25 cellular contexts compared by ENCODE assay signal in genomic region chr9:127711831-127712274, GRCh38. TPM values are rescaled to one million over a fixed set of nuclear protein-coding genes. Genes with fewer than 3 reads are reported as not detected.
DNase-seq lines count a peak whose midpoint lies in the region; ATAC-seq and TF ChIP-seq lines count a peak whose summit lies in the region.
"Had no signal": no experiment of that assay in that cellular context is flagged by ENCODE, and none has a peak within 500 bp of the region (broad histone marks: within the 10 kb centered on the region; RNA-seq: fewer than 3 reads in every experiment).

No MANE protein-coding gene starts in this region.

- ATAC-seq in central memory CD8-positive, alpha-beta T cell (replicated peaks; ENCODE audit: extremely low read depth, poor library complexity, severe bottlenecking), result no peak
- ATAC-seq: foreskin keratinocyte; K562; naive thymus-derived CD8-positive, alpha-beta T cell; psoas muscle had no signal

- no peaks in the 10 kb centered on the region for H3K9me3 Mint-ChIP-seq in central memory CD8-positive, alpha-beta T cell
- H3K9me3 Mint-ChIP-seq in type B pancreatic cell, result no peaks in the 10 kb centered on the region

- H4K20me1 ChIP-seq in Karpas-422 (ENCODE audit: insufficient read depth, low read depth, low read length), result 0 out of 2 replicates have a peak, but pooled peaks cover 8% of the 10 kb centered on the region

- H3K4me3 Mint-ChIP-seq in central memory CD8-positive, alpha-beta T cell, result no peak overlapping the region
- H3K4me3 Mint-ChIP-seq in type B pancreatic cell, result peak overlapping the region; percentile 31
- H3K4me3 Mint-ChIP-seq: CD14-positive monocyte, HFFc6 had no signal

- H3K27me3 Mint-ChIP-seq in central memory CD8-positive, alpha-beta T cell, result no peaks in the 10 kb centered on the region
- peaks cover 3% of the 10 kb centered on the region for H3K27me3 Mint-ChIP-seq in type B pancreatic cell
- H3K27me3 Mint-ChIP-seq: naive thymus-derived CD8-positive, alpha-beta T cell had no signal

- DNase-seq in NCI-H2196 (lab: John Stamatoyannopoulos, UW; ENCODE audit: unreplicated experiment), result peak; percentile 30
- DNase-seq in NCI-H2196 treated with DMSO at 0.1 percent for 48 hours (lab: John Stamatoyannopoulos, UW; ENCODE audit: unreplicated experiment), result no peak
- DNase-seq in NCI-H2171 (lab: John Stamatoyannopoulos, UW), result peak; percentile 58
- DNase-seq in central memory CD8-positive, alpha-beta T cell (ENCODE audit: low spot score in 2 of 2), result no peak
- no peak for DNase-seq in type B pancreatic cell (ENCODE audit: extremely low spot score, unreplicated experiment)
- DNase-seq in Karpas-422, result no peak
- DNase-seq in Ammon's horn (ENCODE audit: low spot score), result no peak
- DNase-seq in stimulated activated naive CD4-positive, alpha-beta T cell treated with Interleukin-2 at 50 U/mL for 16 hours (lab: John Stamatoyannopoulos, UW), result no peak
- DNase-seq: activated CD4-positive, alpha-beta T cell treated with anti-CD3 and anti-CD28 coated beads, Interleukin-2, amount 50 U/mL, for 1 hour; DMS79; foreskin keratinocyte; HFFc6; hypothalamus; kidney glomerular epithelial cell; naive thymus-derived CD8-positive, alpha-beta T cell; NCI-H1048; NCI-H2227 treated with DMSO at 0.1 percent for 48 hours; psoas muscle; small intestine; stimulated activated CD4-positive, alpha-beta T cell treated with anti-CD3 and anti-CD28 coated beads, Interleukin-2, amount 100 ng/mL, for 48 hours had no signal

- H3K4me3 ChIP-seq in Karpas-422 (ENCODE audit: low read length), result no peak overlapping the region
- H3K4me3 ChIP-seq: cardiac muscle cell, K562, psoas muscle had no signal

- peak overlapping the region; percentile 80 for H3K27ac Mint-ChIP-seq in central memory CD8-positive, alpha-beta T cell (ENCODE audit: low read depth)
- peak overlapping the region; percentile 39 for H3K27ac Mint-ChIP-seq in type B pancreatic cell
- H3K27ac Mint-ChIP-seq: HFFc6 had no signal

- no peak overlapping the region for H2AFZ ChIP-seq in Karpas-422 (ENCODE audit: low read length)

- H3K4me1 ChIP-seq in Karpas-422 (ENCODE audit: low read length), result peaks cover 13% of the 10 kb centered on the region
- H3K4me1 ChIP-seq: foreskin keratinocyte had no signal

- peaks cover 12% of the 10 kb centered on the region for H3K36me3 Mint-ChIP-seq in central memory CD8-positive, alpha-beta T cell (ENCODE audit: insufficient read depth)
- H3K36me3 Mint-ChIP-seq in type B pancreatic cell, result no peaks in the 10 kb centered on the region
- H3K36me3 Mint-ChIP-seq: naive thymus-derived CD8-positive, alpha-beta T cell had no signal

- H3K9ac ChIP-seq in Karpas-422 (ENCODE audit: low read length), result no peak overlapping the region

- no peak overlapping the region for H3K4me2 ChIP-seq in Karpas-422 (ENCODE audit: low read depth, low read length, poor library complexity, severe bottlenecking)

- TF ChIP-seq CTCF in type B pancreatic cell (conservative IDR thresholded peaks at IDR 0.05), result no peak

- no peaks in the 10 kb centered on the region for H3K27me3 ChIP-seq in Karpas-422 (ENCODE audit: low read length)
- H3K27me3 ChIP-seq: cardiac muscle cell, foreskin keratinocyte had no signal

- no peaks in the 10 kb centered on the region for H3K36me3 ChIP-seq in Karpas-422 (ENCODE audit: insufficient read depth, low read length)
- H3K36me3 ChIP-seq: cardiac muscle cell had no signal

- no peaks in the 10 kb centered on the region for H3K79me2 ChIP-seq in Karpas-422 (ENCODE audit: low read length)

- 0 out of 2 replicates have a peak, but pooled peaks cover 4% of the 10 kb centered on the region for H3K9me3 ChIP-seq in Karpas-422 (ENCODE audit: low read length)
- H3K9me3 ChIP-seq: psoas muscle had no signal

- no peaks in the 10 kb centered on the region for H3K9me2 ChIP-seq in Karpas-422 (replicated peaks; ENCODE audit: insufficient read depth, low read length)

- H3K27ac ChIP-seq in Karpas-422 (ENCODE audit: low read length), result no peak overlapping the region
- H3K27ac ChIP-seq: cardiac muscle cell, epithelial cell of prostate, foreskin keratinocyte, psoas muscle had no signal

- H3K4me1 Mint-ChIP-seq in central memory CD8-positive, alpha-beta T cell, result peaks cover 43% of the 10 kb centered on the region
- peaks cover 15% of the 10 kb centered on the region for H3K4me1 Mint-ChIP-seq in type B pancreatic cell (ENCODE audit: unreplicated experiment)

RNA-seq across cellular contexts. Expression of gene PTRH1, which starts 3.6 kb away (rescaled TPM):
- 12.0 and 13.9 TPM in 2 replicates for total RNA-seq in type B pancreatic cell (ENCODE audit: low replicate concordance)
- 10.6 and 24.9 TPM in 2 replicates for total RNA-seq in Karpas-422 (2014; rRNA removed; shearing (Covaris generic); ENCODE audit: low replicate concordance)

RNA-seq across cellular contexts. Expression of gene TTC16, which starts 4.0 kb away (rescaled TPM):
- total RNA-seq in type B pancreatic cell (ENCODE audit: low replicate concordance), result 0.10 TPM in 1 of 2 replicates, not detected in the other
- not detected in 2 replicates for total RNA-seq in Karpas-422 (2014; rRNA removed; shearing (Covaris generic); ENCODE audit: low replicate concordance)
- total RNA-seq: dermis microvascular lymphatic vessel endothelial cell, foreskin keratinocyte, HFFc6, K562 had no signal

RNA-seq across cellular contexts. Expression of gene CFAP157, which starts 5.1 kb away (rescaled TPM):
- total RNA-seq in type B pancreatic cell (ENCODE audit: low replicate concordance), result 0.26 and 8.0 TPM in 2 replicates
- not detected in 2 replicates for total RNA-seq in Karpas-422 (2014; rRNA removed; shearing (Covaris generic); ENCODE audit: low replicate concordance)
- total RNA-seq: dermis microvascular lymphatic vessel endothelial cell, foreskin keratinocyte, K562 had no signal

RNA-seq across cellular contexts. Expression of gene TOR2A, which starts 23.2 kb away (rescaled TPM):
- total RNA-seq in type B pancreatic cell (ENCODE audit: low replicate concordance), result 21.5 and 21.9 TPM in 2 replicates
- 10.7 and 12.7 TPM in 2 replicates for total RNA-seq in Karpas-422 (2014; rRNA removed; shearing (Covaris generic); ENCODE audit: low replicate concordance)

Comparison
In these comparisons a context has a peak if more than half of its experiments do, and no peak if none do; other contexts are left out.
1. DNase-seq: peak in NCI-H2196 (single experiment) and NCI-H2171 (single experiment); none in NCI-H2196 treated with DMSO at 0.1 percent for 48 hours (single experiment), central memory CD8-positive, alpha-beta T cell (0 of 2), type B pancreatic cell (single experiment), Karpas-422 (single experiment), Ammon's horn (single experiment) and stimulated activated naive CD4-positive, alpha-beta T cell treated with Interleukin-2 at 50 U/mL for 16 hours (single experiment).